ENCODE assay signal across 18 cellular contexts in genomic region chr6:151327079-151327478, GRCh38.
"Had no signal": no experiment of that assay in that cellular context is flagged by ENCODE, and none has a peak within 500 bp of the region (broad histone marks: within the 10 kb centered on the region; RNA-seq: fewer than 3 reads in every experiment).

No MANE protein-coding gene starts in this region.

- H3K27ac Mint-ChIP-seq: activated CD4-positive, alpha-beta memory T cell treated with anti-CD3 and anti-CD28 coated beads for 36 hours; activated naive CD8-positive, alpha-beta T cell treated with anti-CD3 and anti-CD28 coated beads for 36 hours; nephron progenitor cell had no signal

- H3K4me1 ChIP-seq: colonic mucosa had no signal

- H3K4me3 ChIP-seq: cardiac muscle cell, colonic mucosa, ovary had no signal

- H3K36me3 ChIP-seq: cardiac muscle cell, colonic mucosa, ovary, tibial artery had no signal

- H3K36me3 Mint-ChIP-seq: activated CD4-positive, alpha-beta memory T cell treated with anti-CD3 and anti-CD28 coated beads for 36 hours; activated naive CD8-positive, alpha-beta T cell treated with anti-CD3 and anti-CD28 coated beads for 36 hours had no signal

- H3K9me3 ChIP-seq: colonic mucosa, ovary, tibial artery had no signal

- H3K4me3 Mint-ChIP-seq: activated CD4-positive, alpha-beta memory T cell treated with anti-CD3 and anti-CD28 coated beads for 36 hours; activated naive CD8-positive, alpha-beta T cell treated with anti-CD3 and anti-CD28 coated beads for 36 hours; activated T-cell treated with anti-CD3 and anti-CD28 coated beads, Interleukin-2, amount 50 U/mL, for 4 hours had no signal

- DNase-seq: activated CD4-positive, alpha-beta memory T cell treated with anti-CD3 and anti-CD28 coated beads for 36 hours; activated CD4-positive, alpha-beta T cell treated with anti-CD3 and anti-CD28 coated beads for 1 hour; activated gamma-delta T cell treated with Interleukin-2 at 50 U/mL for 16 hours; activated naive CD8-positive, alpha-beta T cell treated with anti-CD3 and anti-CD28 coated beads for 36 hours; activated T-cell treated with anti-CD3 and anti-CD28 coated beads, Interleukin-2, amount 50 U/mL, for 4 hours; aorta; colonic mucosa; effector CD4-positive, alpha-beta T cell; hippocampal formation; left cardiac atrium; mammary epithelial cell; nephron progenitor cell; ovary; stimulated activated CD4-positive, alpha-beta T cell treated with anti-CD3 and anti-CD28 coated beads, Interleukin-15, amount 100 ng/mL, for 24 hours; stimulated activated CD4-positive, alpha-beta T cell treated with anti-CD3 and anti-CD28 coated beads, Interleukin-4, amount 100 ng/mL, for 24 hours; T1000; tibial artery had no signal

- H3K27me3 ChIP-seq: cardiac muscle cell, ovary, tibial artery had no signal

- H3K27ac ChIP-seq: cardiac muscle cell, colonic mucosa, ovary, tibial artery had no signal

- H3K9me3 Mint-ChIP-seq: activated CD4-positive, alpha-beta memory T cell treated with anti-CD3 and anti-CD28 coated beads for 36 hours; activated naive CD8-positive, alpha-beta T cell treated with anti-CD3 and anti-CD28 coated beads for 36 hours; activated T-cell treated with anti-CD3 and anti-CD28 coated beads, Interleukin-2, amount 50 U/mL, for 4 hours had no signal

- ATAC-seq: activated T-cell treated with anti-CD3 and anti-CD28 coated beads, Interleukin-2, amount 50 U/mL, for 4 hours; left cardiac atrium had no signal
